ENCODE assay signal across 1 cellular context in genomic region chr19:46492841-46493235, GRCh38.
TF ChIP-seq lines count a peak whose summit lies in the region.

No MANE protein-coding gene starts in this region.

TF ChIP-seq in GM23338, 12 proteins besides CTCF, POLR2A, EP300 and RAD21 (continued from another document):
- TF ChIP-seq ZNF462 (CRISPR knock-in tag; IDR thresholded peaks at IDR 0.05) (no peak), NANOG (IDR thresholded peaks at IDR 0.05; ENCODE audit: borderline replicate concordance) (no peak), JUNB (IDR thresholded peaks at IDR 0.05; ENCODE audit: unreplicated experiment) (no peak), ZNF114 (CRISPR knock-in tag; IDR thresholded peaks at IDR 0.05) (no peak)
- TF ChIP-seq, protein P1, sequence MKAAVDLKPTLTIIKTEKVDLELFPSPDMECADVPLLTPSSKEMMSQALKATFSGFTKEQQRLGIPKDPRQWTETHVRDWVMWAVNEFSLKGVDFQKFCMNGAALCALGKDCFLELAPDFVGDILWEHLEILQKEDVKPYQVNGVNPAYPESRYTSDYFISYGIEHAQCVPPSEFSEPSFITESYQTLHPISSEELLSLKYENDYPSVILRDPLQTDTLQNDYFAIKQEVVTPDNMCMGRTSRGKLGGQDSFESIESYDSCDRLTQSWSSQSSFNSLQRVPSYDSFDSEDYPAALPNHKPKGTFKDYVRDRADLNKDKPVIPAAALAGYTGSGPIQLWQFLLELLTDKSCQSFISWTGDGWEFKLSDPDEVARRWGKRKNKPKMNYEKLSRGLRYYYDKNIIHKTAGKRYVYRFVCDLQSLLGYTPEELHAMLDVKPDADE (IDR thresholded peaks at IDR 0.05): no peak
